In the genomic region with DNA sequence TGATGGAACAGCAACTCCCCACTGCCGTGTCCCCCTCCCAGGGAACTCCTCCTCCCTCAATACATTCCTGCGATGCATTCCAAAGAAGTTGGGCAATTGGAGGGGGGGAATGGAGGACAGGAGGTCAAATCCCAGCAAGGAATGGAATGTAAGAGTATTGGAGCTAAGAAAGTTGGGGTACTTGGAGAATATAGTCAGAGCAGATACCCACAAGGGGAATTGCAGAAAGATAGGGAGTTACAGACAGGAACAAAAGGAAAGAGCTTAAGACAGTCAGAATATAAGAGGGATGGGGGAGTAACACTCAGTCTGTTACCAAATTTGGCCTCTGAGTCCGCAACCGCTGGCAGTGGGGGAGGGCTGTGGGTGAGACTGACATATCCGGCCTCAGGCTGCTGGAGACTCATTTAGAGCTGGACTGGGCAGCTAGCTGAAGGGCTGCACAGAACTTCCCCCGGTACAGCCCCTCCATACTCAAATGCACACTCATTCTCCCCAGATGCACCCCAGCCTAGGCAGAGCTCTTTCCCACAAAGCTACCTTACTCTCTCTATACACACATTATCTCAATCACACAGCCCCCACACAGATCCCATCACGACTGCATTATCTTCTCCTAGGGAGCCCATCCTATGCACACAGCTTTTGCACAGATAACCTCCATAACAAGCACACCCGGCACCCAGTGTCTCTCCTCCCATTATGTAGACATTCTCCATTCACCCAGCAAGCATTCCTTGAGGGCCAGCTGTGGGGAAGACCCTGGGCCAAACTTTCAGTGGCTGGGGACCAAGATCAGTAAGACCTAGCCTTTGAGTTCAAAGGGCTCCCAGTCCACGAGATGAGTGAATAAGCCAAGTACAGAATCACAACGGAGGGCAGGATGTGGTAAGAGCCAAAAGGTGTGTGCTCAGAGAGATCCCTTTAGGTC, we compare ENCODE assay signal across 8 cellular contexts. TPM values are rescaled to one million over a fixed set of nuclear protein-coding genes. Genes with fewer than 3 reads are reported as not detected.
DNase-seq lines count a peak whose midpoint lies in the region; FAIRE-seq and TF ChIP-seq lines count a peak whose summit lies in the region.

No MANE protein-coding gene starts in this region.

- H3K36me3 ChIP-seq in ascending aorta (peaks cover 23 to 32% of the 10 kb centered on the region in 2 donors), small intestine (ENCODE audit: control insufficient read depth in 2 of 2, insufficient read depth in 2 of 2, low read length in 2 of 2) (peaks cover 0 to 21% of the 10 kb centered on the region in 2 donors)

- intact Hi-C loops in ascending aorta (cut with DNase I) = loop anchor here (1.0 to 10.0 kb wide), 3 partner anchors 69 to 244 kb away; no protein-coding TSS in a partner anchor

- no peaks in the 10 kb centered on the region for H3K9me3 ChIP-seq in ascending aorta
- H3K9me3 ChIP-seq in iPS-18c (ENCODE audit: control insufficient read depth, insufficient read depth, low read length) = no peaks in the 10 kb centered on the region
- no peaks in the 10 kb centered on the region for H3K9me3 ChIP-seq in small intestine (ENCODE audit: control insufficient read depth, low read depth)

- POLR2A ChIA-PET in GM10248 (lab: Yijun Ruan, JAX) = interaction anchor here (0.6 to 1.5 kb wide), 4 partner anchors 18 to 614 kb away, joined by 3 to 5 read pairs (median 4); partner anchors contain the start of genes GBA2, RGP1 and TPM2

- H3K27ac ChIP-seq in ascending aorta (peak overlapping the region; percentile 98 to 99), small intestine (ENCODE audit: low read depth in 1 of 2, low read length in 1 of 2) (peak overlapping the region; percentile 71 to 87)

- DNase-seq in GM10248 (ENCODE audit: extremely low spot score) (peak; percentile 73), M059J (ENCODE audit: low read depth) (peak; percentile 93), ascending aorta (ENCODE audit: low spot score in 2 of 2) (peak; percentile 78 to 95), small intestine (peak; percentile 57), NCI-H510A treated with DMSO at 0.1 percent for 48 hours (lab: John Stamatoyannopoulos, UW) (no peak), NCI-H187 treated with DMSO at 0.1 percent for 48 hours (lab: John Stamatoyannopoulos, UW) (no peak), GOT3 (lab: John Stamatoyannopoulos, UW) (no peak)

- H3K27me3 ChIP-seq in ascending aorta (no peaks in the 10 kb centered on the region), small intestine (ENCODE audit: control insufficient read depth in 2 of 2, insufficient read depth in 2 of 2, low read length in 2 of 2) (no peaks in the 10 kb centered on the region)

- peaks cover 12 to 24% of the 10 kb centered on the region in 2 donors for H3K4me1 ChIP-seq in ascending aorta
- H3K4me1 ChIP-seq in small intestine (ENCODE audit: control insufficient read depth in 2 of 2, insufficient read depth in 1 of 2, low read depth in 1 of 2, low read length in 1 of 2) = peaks cover 19 to 31% of the 10 kb centered on the region in 2 donors

- TF ChIP-seq CTCF in GM10248 (IDR thresholded peaks at IDR 0.05; ENCODE audit: control extremely low read depth, extremely low read depth, low read depth, missing control alignments) (no peak), ascending aorta (IDR thresholded peaks at IDR 0.05) (no peak)

- CTCF ChIA-PET in GM10248 (lab: Yijun Ruan, JAX) = interaction anchor here (0.6 to 11.0 kb wide), 28 partner anchors 8 to 128 kb away, joined by 3 to 134 read pairs (median 5); partner anchors contain the start of genes CCDC107, GBA2, HINT2 and RGP1

- 14 to 32% (median 28%) methylated on average over 10 of the region's 10 CpGs for WGBS in small intestine, 3 donors

- no peak for FAIRE-seq in small intestine (lab: Jason Lieb, UNC)

- H3K4me3 ChIP-seq in ascending aorta (peak overlapping the region; percentile 74 to 81), iPS-18c (ENCODE audit: insufficient read depth, low read depth, low read length) (peak overlapping the region; percentile 46), small intestine (ENCODE audit: low read depth in 1 of 2, low read length in 2 of 2) (no peak overlapping the region)

RNA-seq across cellular contexts. Expression of gene TLN1, which starts 3.7 kb away (rescaled TPM):
- total RNA-seq in M059J (2014; rRNA removed; shearing (Covaris generic)) = 110 and 215 TPM in 2 replicates
- total RNA-seq in ascending aorta = 735 TPM
- polyA plus RNA-seq in small intestine = 100 to 1,000 TPM in 1 of 3 donors, 10 to 100 TPM in 2; 82.1 to 103 (median 88.9) TPM

RNA-seq across cellular contexts. Expression of gene CREB3, which starts 4.2 kb away (rescaled TPM):
- total RNA-seq in M059J (2014; rRNA removed; shearing (Covaris generic)) = 133 and 168 TPM in 2 replicates
- 48.3 TPM for total RNA-seq in ascending aorta
- polyA plus RNA-seq in small intestine = 10 to 100 TPM; 26.8 to 31.2 (median 28.6) TPM

RNA-seq across cellular contexts. Expression of gene GBA2, which starts 20.7 kb away (rescaled TPM):
- 19.6 and 22.2 TPM in 2 replicates for total RNA-seq in M059J (2014; rRNA removed; shearing (Covaris generic))
- total RNA-seq in ascending aorta = 40.7 TPM
- polyA plus RNA-seq in small intestine = 100 to 1,000 TPM in 2 of 3 donors, 10 to 100 TPM in 1; 63.4 to 176 (median 166) TPM

RNA-seq across cellular contexts. Expression of gene RGP1, which starts 20.8 kb away (rescaled TPM):
- 17.5 and 22.4 TPM in 2 replicates for total RNA-seq in M059J (2014; rRNA removed; shearing (Covaris generic))
- total RNA-seq in ascending aorta = 24.8 TPM
- 10 to 100 TPM in 2 of 3 donors, 1 to 10 TPM in 1; 8.1 to 20.9 (median 13.0) TPM for polyA plus RNA-seq in small intestine

RNA-seq across cellular contexts. Expression of gene MSMP, which starts 25.8 kb away (rescaled TPM):
- not detected in 2 replicates for total RNA-seq in M059J (2014; rRNA removed; shearing (Covaris generic))
- total RNA-seq in ascending aorta = not detected
- under 1 TPM in 1 of 3 donors, not detected in 2; 0.52 TPM for polyA plus RNA-seq in small intestine

Comparison
In these comparisons a context has a peak if more than half of its experiments do, and no peak if none do; other contexts are left out.
1. DNase-seq: peak in GM10248 (single experiment), M059J (single experiment), ascending aorta (2 of 2) and small intestine (single experiment); none in NCI-H510A treated with DMSO at 0.1 percent for 48 hours (single experiment), NCI-H187 treated with DMSO at 0.1 percent for 48 hours (single experiment) and GOT3 (single experiment).
2. H3K4me3 ChIP-seq: peak in ascending aorta (2 of 2) and iPS-18c (single experiment); none in small intestine (0 of 2).